1 cellular context compared by ENCODE assay signal in genomic region chr9:19154135-19154612, GRCh38.
TF ChIP-seq lines count a peak whose summit lies in the region.

No MANE protein-coding gene starts in this region.

TF ChIP-seq in K562, 482 proteins besides CTCF, POLR2A, EP300 and RAD21 (continued from another document):
- TF ChIP-seq PRDM10 (IDR thresholded peaks at IDR 0.05; ENCODE audit: partially characterized antibody) = no peak
- peak; percentile 77; the same call in 1 of the 2 replicates for TF ChIP-seq MTA1 (IDR thresholded peaks at IDR 0.05; ENCODE audit: borderline replicate concordance)
- TF ChIP-seq IRF9 (tag; IDR thresholded peaks at IDR 0.05) = peak; percentile 87
- peak; percentile 33; the same call in 1 of the 2 replicates for TF ChIP-seq ZNF24 (IDR thresholded peaks at IDR 0.05)
- TF ChIP-seq POLR3G (IDR thresholded peaks at IDR 0.05; ENCODE audit: extremely low read depth, insufficient read length, insufficient replicate concordance) = no peak
- TF ChIP-seq SIN3A (IDR thresholded peaks at IDR 0.05; ENCODE audit: borderline replicate concordance in 2 of 2, control insufficient read depth in 1 of 2, low read depth in 2 of 2, low read length in 2 of 2) = peak; percentile 40 to 77; a peak in 2 of 4 replicates
- TF ChIP-seq IRF1 (CRISPR knock-in tag; IDR thresholded peaks at IDR 0.05; ENCODE audit: borderline replicate concordance) = no peak
- TF ChIP-seq NRF1 (conservative IDR thresholded peaks at IDR 0.05 in 1 of 2, IDR thresholded peaks at IDR 0.05 in 1 of 2) = peak in 1 of 2 experiments; percentile 41; a peak in 2 of 4 replicates
- TF ChIP-seq SMARCE1 (IDR thresholded peaks at IDR 0.05) = peak; percentile 93
- TF ChIP-seq VEZF1 (CRISPR knock-in tag; IDR thresholded peaks at IDR 0.05) = peak; percentile 37; the same call in 1 of the 2 replicates
- 0 out of 2 replicates have a peak, but pooled peaks have one; percentile 41 for TF ChIP-seq CBX1 (IDR thresholded peaks at IDR 0.05; ENCODE audit: low read depth)
- TF ChIP-seq MYC (IDR thresholded peaks at IDR 0.05; ENCODE audit: low read depth, low read length) = peak; percentile 100
- no peak for TF ChIP-seq MYC (CRISPR knock-in tag; IDR thresholded peaks at IDR 0.05; ENCODE audit: borderline replicate concordance, low read depth)
- TF ChIP-seq ETV6 (IDR thresholded peaks at IDR 0.05; ENCODE audit: borderline replicate concordance in 1 of 2, low read depth in 2 of 2, low read length in 1 of 2) = 0 out of 4 replicates have a peak, but pooled peaks have one; percentile 55 to 74
- TF ChIP-seq ETV6 (CRISPR knock-in tag; IDR thresholded peaks at IDR 0.05; ENCODE audit: borderline replicate concordance) = 0 out of 2 replicates have a peak, but pooled peaks have one; percentile 59
- peak; percentile 69 for TF ChIP-seq GATA2 (CRISPR knock-in tag; IDR thresholded peaks at IDR 0.05)
- no peak for TF ChIP-seq ERF (CRISPR knock-in tag; IDR thresholded peaks at IDR 0.05)
- TF ChIP-seq ZBTB17 (CRISPR knock-in tag; IDR thresholded peaks at IDR 0.05) = 0 out of 2 replicates have a peak, but pooled peaks have one; percentile 54
- peak; percentile 70; the same call in 1 of the 2 replicates for TF ChIP-seq ZKSCAN1 (IDR thresholded peaks at IDR 0.05; ENCODE audit: low read depth, low read length)
